In the genomic region with DNA sequence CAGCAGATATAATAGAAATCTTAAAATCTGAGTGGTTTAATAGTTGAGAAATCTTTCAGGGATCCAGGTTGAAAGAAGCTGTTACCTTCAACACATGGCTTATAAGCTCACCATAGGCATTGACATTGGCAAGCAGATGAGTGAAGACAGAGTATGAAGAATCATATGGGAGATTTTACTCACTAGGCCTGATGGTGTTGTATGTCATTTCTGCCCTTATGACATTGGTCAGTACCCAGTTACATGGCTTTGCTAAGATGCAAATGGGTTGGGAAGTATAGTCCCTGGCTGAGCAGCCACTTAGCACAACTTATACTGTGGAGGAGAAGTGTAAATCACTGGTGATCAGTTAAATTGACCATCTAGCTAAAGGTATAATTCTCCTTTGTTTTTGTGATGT, we compare ENCODE assay signal across 16 cellular contexts. TPM values are rescaled to one million over a fixed set of nuclear protein-coding genes. Genes with fewer than 3 reads are reported as not detected.
DNase-seq lines count a peak whose midpoint lies in the region; ATAC-seq, FAIRE-seq and TF ChIP-seq lines count a peak whose summit lies in the region.
"Had no signal": no experiment of that assay in that cellular context is flagged by ENCODE, and none has a peak within 500 bp of the region (broad histone marks: within the 10 kb centered on the region; RNA-seq: fewer than 3 reads in every experiment).

No MANE protein-coding gene starts in this region.

- BruUV-seq in GM12878 (replicated peaks; lab: Mats Ljungman, UMichigan): no TSS peak

- no peaks in the 10 kb centered on the region; the same call in 1 of the 3 replicates for H3K9me3 ChIP-seq in GM12878 (replicated peaks; ENCODE audit: control insufficient read depth, insufficient read depth, low read length)

- H3K27me3 Mint-ChIP-seq in activated naive CD8-positive, alpha-beta T cell: no peaks in the 10 kb centered on the region
- no peaks in the 10 kb centered on the region for H3K27me3 Mint-ChIP-seq in activated naive CD8-positive, alpha-beta T cell treated with anti-CD3 and anti-CD28 coated beads for 36 hours
- H3K27me3 Mint-ChIP-seq in natural killer cell (ENCODE audit: low read depth in 2 of 2): no peaks in the 10 kb centered on the region
- no peaks in the 10 kb centered on the region for H3K27me3 Mint-ChIP-seq in natural killer cell treated with Interleukin-12 subunit alpha and Interleukin-12 subunit beta and Interleukin-15 and Interleukin-18, amount 100 ng/mL, for 72 hours
- H3K27me3 Mint-ChIP-seq: CD4-positive, alpha-beta T cell had no signal

- H3K4me3 ChIP-seq in GM12878: no peak overlapping the region
- H3K4me3 ChIP-seq: BLaER1 treated with 17β-estradiol and CSF1 and Interleukin-3, amounts not matched to agents 10 nM and 100 nM; GM23338 had no signal

- FAIRE-seq in GM12878 (lab: Jason Lieb, UNC): no peak
- FAIRE-seq: GM12891 had no signal

- peaks cover 91% of the 10 kb centered on the region for H3K79me2 ChIP-seq in GM12878 (ENCODE audit: control insufficient read depth, insufficient read depth, low read length)

- no peak for TF ChIP-seq POLR2A in GM12878 (IDR thresholded peaks at IDR 0.05; ENCODE audit: low read depth, low read length)

- TF ChIP-seq RAD21 in GM12878 (IDR thresholded peaks at IDR 0.05; ENCODE audit: insufficient read depth, low read depth, low read length): no peak

- TF ChIP-seq CTCF in natural killer cell (IDR thresholded peaks at IDR 0.05) (no peak), GM12878 (IDR thresholded peaks at IDR 0.05 in 2 of 3, conservative IDR thresholded peaks at IDR 0.05 in 1 of 3; ENCODE audit: control insufficient read depth in 2 of 3, extremely low read depth in 1 of 3, insufficient read depth in 1 of 3, low read depth in 3 of 3, low read length in 3 of 3) (no peak)

- peaks cover 6% of the 10 kb centered on the region; the same call in 1 of the 2 replicates for H3K4me1 ChIP-seq in GM12878 (ENCODE audit: control insufficient read depth, insufficient read depth, low read length)

- no peak overlapping the region for H3K27ac Mint-ChIP-seq in activated naive CD8-positive, alpha-beta T cell
- no peak overlapping the region for H3K27ac Mint-ChIP-seq in activated naive CD8-positive, alpha-beta T cell treated with anti-CD3 and anti-CD28 coated beads for 36 hours
- H3K27ac Mint-ChIP-seq in natural killer cell: peak overlapping the region; percentile 30 to 75
- no peak overlapping the region for H3K27ac Mint-ChIP-seq in natural killer cell treated with Interleukin-12 subunit alpha and Interleukin-12 subunit beta and Interleukin-15 and Interleukin-18, amount 100 ng/mL, for 72 hours
- H3K27ac Mint-ChIP-seq: GM23338 had no signal

- no peaks in the 10 kb centered on the region for H4K20me1 ChIP-seq in GM12878 (ENCODE audit: control insufficient read depth, insufficient read depth)

- H3K4me2 ChIP-seq in GM12878 (ENCODE audit: control insufficient read depth, insufficient read depth): 0 out of 2 replicates have a peak overlapping the region, but pooled peaks have one; percentile 27
- H3K4me2 ChIP-seq: GM23338 had no signal

- SMC1A ChIA-PET in GM12878 (lab: Charles Lee; ENCODE audit: uncharacterized antibody, unreplicated experiment): interaction anchor here (0.6 to 6.0 kb wide), 10 partner anchors 9 to 1272 kb away, joined by 3 to 34 read pairs (median 5); no protein-coding TSS in a partner anchor

- no peaks in the 10 kb centered on the region for H3K27me3 ChIP-seq in GM12878 (replicated peaks in 1 of 2; ENCODE audit: control insufficient read depth in 2 of 2, insufficient read depth in 2 of 2, low read length in 1 of 2)
- H3K27me3 ChIP-seq: BLaER1 treated with 17β-estradiol and CSF1 and Interleukin-3, amounts not matched to agents 10 nM and 100 nM had no signal

- intact Hi-C loops in natural killer cell (cut with micrococcal nuclease): no loop called here
- intact Hi-C loops in GM12878 (cut with micrococcal nuclease; ENCODE audit: unreplicated experiment): loop anchor here (10.0 kb wide), 1 partner anchor 400 kb away; no protein-coding TSS in a partner anchor
- intact Hi-C loops in sciatic nerve (cut with DNase I): no loop called here

- no peak overlapping the region for H3K9ac ChIP-seq in GM12878 (ENCODE audit: control insufficient read depth, insufficient read depth, low read length)
- H3K9ac ChIP-seq: BLaER1 treated with 17β-estradiol and CSF1 and Interleukin-3, amounts not matched to agents 10 nM and 100 nM had no signal

- H3K36me3 Mint-ChIP-seq in activated naive CD8-positive, alpha-beta T cell: peaks cover 21% of the 10 kb centered on the region
- H3K36me3 Mint-ChIP-seq in activated naive CD8-positive, alpha-beta T cell treated with anti-CD3 and anti-CD28 coated beads for 36 hours: peaks cover 63% of the 10 kb centered on the region
- peaks cover 19% of the 10 kb centered on the region for H3K36me3 Mint-ChIP-seq in natural killer cell
- peaks cover 48% of the 10 kb centered on the region for H3K36me3 Mint-ChIP-seq in natural killer cell treated with Interleukin-12 subunit alpha and Interleukin-12 subunit beta and Interleukin-15 and Interleukin-18, amount 100 ng/mL, for 72 hours

- no peak overlapping the region for H3K27ac ChIP-seq in GM12878 (ENCODE audit: control insufficient read depth, insufficient read depth)
- H3K27ac ChIP-seq: BLaER1 treated with 17β-estradiol and CSF1 and Interleukin-3, amounts not matched to agents 10 nM and 100 nM had no signal

- in situ Hi-C loops in GM12878 (cut with MboI): no loop called here

- no peak overlapping the region for H2AFZ ChIP-seq in GM12878 (ENCODE audit: control insufficient read depth, low read depth, low read length)
- H2AFZ ChIP-seq: GM23338 had no signal

- H3K4me1 Mint-ChIP-seq in activated naive CD8-positive, alpha-beta T cell (ENCODE audit: low read depth): peaks cover 73% of the 10 kb centered on the region
- peaks cover 54% of the 10 kb centered on the region for H3K4me1 Mint-ChIP-seq in activated naive CD8-positive, alpha-beta T cell treated with anti-CD3 and anti-CD28 coated beads for 36 hours
- H3K4me1 Mint-ChIP-seq in natural killer cell: peaks cover 59 to 60% of the 10 kb centered on the region in 2 donors
- peaks cover 45 to 58% of the 10 kb centered on the region in 2 donors for H3K4me1 Mint-ChIP-seq in natural killer cell treated with Interleukin-12 subunit alpha and Interleukin-12 subunit beta and Interleukin-15 and Interleukin-18, amount 100 ng/mL, for 72 hours (ENCODE audit: low read depth in 2 of 2)

- no peaks in the 10 kb centered on the region for H3K9me3 Mint-ChIP-seq in activated naive CD8-positive, alpha-beta T cell (ENCODE audit: low read depth)
- H3K9me3 Mint-ChIP-seq in activated naive CD8-positive, alpha-beta T cell treated with anti-CD3 and anti-CD28 coated beads for 36 hours: peaks cover 2% of the 10 kb centered on the region
- H3K9me3 Mint-ChIP-seq in natural killer cell: no peaks in the 10 kb centered on the region
- peaks cover 3% of the 10 kb centered on the region for H3K9me3 Mint-ChIP-seq in natural killer cell treated with Interleukin-12 subunit alpha and Interleukin-12 subunit beta and Interleukin-15 and Interleukin-18, amount 100 ng/mL, for 72 hours
- H3K9me3 Mint-ChIP-seq: CD4-positive, alpha-beta T cell; GM23338 had no signal

- no peak for DNase-seq in activated naive CD8-positive, alpha-beta T cell treated with anti-CD3 and anti-CD28 coated beads for 36 hours
- DNase-seq in natural killer cell (no peak), GM12878 (ENCODE audit: low read depth, low spot score) (no peak), sciatic nerve (ENCODE audit: low spot score) (no peak), NCI-H128 (lab: John Stamatoyannopoulos, UW; ENCODE audit: unreplicated experiment) (no peak)
- no peak for DNase-seq in natural killer cell treated with Interleukin-12 subunit alpha and Interleukin-12 subunit beta and Interleukin-15 and Interleukin-18, amount 100 ng/mL, for 72 hours (ENCODE audit: low spot score)
- no peak for DNase-seq in stimulated activated naive CD4-positive, alpha-beta T cell treated with Interleukin-2 at 50 U/mL for 16 hours (lab: John Stamatoyannopoulos, UW)
- DNase-seq: ACHN; Calu3; CD4-positive, alpha-beta T cell; DMS 273 treated with DMSO at 0.1 percent for 48 hours; H7 had no signal

- POLR2A ChIA-PET in GM12878 (lab: Charles Lee): interaction anchor here (0.7 to 0.8 kb wide), 2 partner anchors 11 to 44 kb away, joined by 3 to 6 read pairs; no protein-coding TSS in a partner anchor

- TF ChIP-seq EP300 in GM12878 (IDR thresholded peaks at IDR 0.05; ENCODE audit: borderline replicate concordance in 1 of 2, control insufficient read depth in 1 of 2, low read depth in 2 of 2, low read length in 2 of 2): no peak

- RAD21 ChIA-PET in GM12878 (lab: Charles Lee; ENCODE audit: unreplicated experiment): interaction anchor here (1.0 to 1.5 kb wide), 5 partner anchors 11 to 253 kb away, joined by 3 to 4 read pairs (median 3); no protein-coding TSS in a partner anchor

- peaks cover 3 to 23% of the 10 kb centered on the region in 2 experiments for H3K36me3 ChIP-seq in GM12878 (ENCODE audit: control insufficient read depth in 2 of 2, insufficient read depth in 2 of 2, low read length in 1 of 2)

- ATAC-seq in natural killer cell: no peak
- no peak for ATAC-seq in natural killer cell treated with Interleukin-12 subunit alpha and Interleukin-12 subunit beta and Interleukin-15 and Interleukin-18, amount 100 ng/mL, for 72 hours
- peak; percentile 61 for ATAC-seq in GM12878
- no peak for ATAC-seq in sciatic nerve
- ATAC-seq: GM23338 had no signal

- CTCF ChIA-PET in GM12878 (lab: Yijun Ruan, JAX): interaction anchor here (0.6 to 2.1 kb wide), 4 partner anchors 21 to 416 kb away, joined by 3 to 8 read pairs (median 5); no protein-coding TSS in a partner anchor

- H3K4me3 Mint-ChIP-seq in activated naive CD8-positive, alpha-beta T cell: peak overlapping the region; percentile 9
- no peak overlapping the region for H3K4me3 Mint-ChIP-seq in activated naive CD8-positive, alpha-beta T cell treated with anti-CD3 and anti-CD28 coated beads for 36 hours
- no peak overlapping the region for H3K4me3 Mint-ChIP-seq in natural killer cell
- no peak overlapping the region for H3K4me3 Mint-ChIP-seq in natural killer cell treated with Interleukin-12 subunit alpha and Interleukin-12 subunit beta and Interleukin-15 and Interleukin-18, amount 100 ng/mL, for 72 hours
- H3K4me3 Mint-ChIP-seq: CD4-positive, alpha-beta T cell; GM23338 had no signal

RNA-seq across cellular contexts. Expression of gene TFG, which starts 5.9 kb away (rescaled TPM):
- 10 to 100 TPM; 57.8 to 61.3 TPM for total RNA-seq in activated naive CD8-positive, alpha-beta T cell treated with anti-CD3 and anti-CD28 coated beads for 36 hours
- total RNA-seq in natural killer cell (10 to 100 TPM; 47.6 to 52.8 (median 50.0) TPM), GM12878 (2014; rRNA removed) (42.7 and 45.1 TPM in 2 replicates), GM12878 (2014; rRNA removed; fragmentation: Illumina TruSeq; extraction: Trizol) (52.2 and 53.8 TPM in 2 replicates), GM12878 (2021) (56.0 and 57.5 TPM in 2 replicates), sciatic nerve (74.6 TPM)
- total RNA-seq in natural killer cell treated with Interleukin-12 subunit alpha and Interleukin-12 subunit beta and Interleukin-15 and Interleukin-18, amount 100 ng/mL, for 72 hours: 10 to 100 TPM; 45.8 to 56.2 TPM
- 113 and 121 TPM in 2 replicates for total RNA-seq in GM12878 (2013; cell fraction: nucleolus; rRNA removed)
- 50.8 TPM for polyA plus RNA-seq in GM12878 (2011; ENCODE audit: low read depth)
- polyA plus RNA-seq in GM12878 (2011; rRNA removed) (58.5 and 62.4 TPM in 2 replicates), GM12878 (2014; fragmentation: Illumina TruSeq; extraction: Trizol) (103 and 104 TPM in 2 replicates), GM12878 (2014; fragmentation: Nextera tagmentation; extraction: Ambion mirVana) (10 to 100 TPM; 29.3 to 47.6 TPM), GM12878 (2014; rRNA removed) (48.8 and 57.8 TPM in 2 replicates), GM12878 (2016; fragmentation: Nextera tagmentation; extraction: Ambion mirVana) (100 to 1,000 TPM; 115 to 126 TPM)
- 65.3 and 76.5 TPM in 2 replicates for polyA plus RNA-seq in GM12878 (2011; cell fraction: cytosol; rRNA removed)
- polyA plus RNA-seq in GM12878 (2011; cell fraction: nucleus; rRNA removed): 77.0 and 90.0 TPM in 2 replicates
- polyA plus RNA-seq in GM12878 (2012): 63.7 and 79.9 TPM in 2 replicates
- 38.0 and 43.3 TPM in 2 replicates for polyA minus RNA-seq in GM12878 (2011; rRNA and poly(A)+ RNA removed)
- 22.5 and 26.2 TPM in 2 replicates for polyA minus RNA-seq in GM12878 (2011; cell fraction: cytosol; rRNA and poly(A)+ RNA removed)
- 52.3 and 74.4 TPM in 2 replicates for polyA minus RNA-seq in GM12878 (2011; cell fraction: nucleus; rRNA and poly(A)+ RNA removed)

Comparison
In these comparisons a context has a peak if more than half of its experiments do, and no peak if none do; other contexts are left out.
1. H3K27ac Mint-ChIP-seq: peak in natural killer cell (2 of 2); none in activated naive CD8-positive, alpha-beta T cell (single experiment), activated naive CD8-positive, alpha-beta T cell treated with anti-CD3 and anti-CD28 coated beads for 36 hours (single experiment) and natural killer cell treated with Interleukin-12 subunit alpha and Interleukin-12 subunit beta and Interleukin-15 and Interleukin-18, amount 100 ng/mL, for 72 hours (0 of 2).